In genomic region chr17:13016881-13017622, GRCh38 we compare ENCODE assay signal across 8 cellular contexts. TPM values are rescaled to one million over a fixed set of nuclear protein-coding genes. Genes with fewer than 3 reads are reported as not detected.
DNase-seq lines count a peak whose midpoint lies in the region.

No MANE protein-coding gene starts in this region.

- peak overlapping the region; percentile 71 to 92 for H3K9ac ChIP-seq in duodenal mucosa (ENCODE audit: low read depth in 1 of 2, low read length in 2 of 2)
- peak overlapping the region; percentile 69 for H3K9ac ChIP-seq in mucosa of stomach (ENCODE audit: low read length)

- in situ Hi-C loops in HAP-1 (cut with MboI; ENCODE audit: low sequenced_read_pairs), result loop anchor here (25.0 kb wide), 2 partner anchors 1005 to 1045 kb away; partner anchors contain the start of genes COX10 and MAP2K4

- H3K4me1 ChIP-seq in HAP-1 (peaks cover 5% of the 10 kb centered on the region), duodenal mucosa (ENCODE audit: control insufficient read depth in 1 of 2, insufficient read depth in 2 of 2, low read length in 2 of 2) (peaks cover 9 to 13% of the 10 kb centered on the region in 2 donors), mucosa of stomach (ENCODE audit: control insufficient read depth, insufficient read depth, low read length) (peaks cover 11% of the 10 kb centered on the region)

- peaks cover 41% of the 10 kb centered on the region for H3K36me3 ChIP-seq in HAP-1 (replicated peaks)
- H3K36me3 ChIP-seq in duodenal mucosa (ENCODE audit: control insufficient read depth in 1 of 2, insufficient read depth in 2 of 2, low read length in 2 of 2), result peaks cover 15 to 42% of the 10 kb centered on the region in 2 donors
- H3K36me3 ChIP-seq in mucosa of stomach (ENCODE audit: control insufficient read depth, insufficient read depth, low read length), result peaks cover 9% of the 10 kb centered on the region

- no peak for DNase-seq in HAP-1 (ENCODE audit: low spot score in 2 of 2)
- peak; percentile 39 for DNase-seq in NOMO-1 treated with DMSO at 0.1 percent for 48 hours (lab: John Stamatoyannopoulos, UW; ENCODE audit: unreplicated experiment)
- no peak for DNase-seq in NCI-H748 (lab: John Stamatoyannopoulos, UW; ENCODE audit: unreplicated experiment)
- no peak for DNase-seq in cerebellum (ENCODE audit: low spot score)
- no peak for DNase-seq in hippocampal formation (lab: John Stamatoyannopoulos, UW)

- H3K9me3 ChIP-seq in HAP-1 (no peaks in the 10 kb centered on the region), duodenal mucosa (ENCODE audit: control insufficient read depth in 1 of 2, low read length in 2 of 2) (no peaks in the 10 kb centered on the region), mucosa of stomach (ENCODE audit: control insufficient read depth, low read length) (no peaks in the 10 kb centered on the region)

- H3K4me3 ChIP-seq in GM08714 (ENCODE audit: low read length) (peak overlapping the region; percentile 68), HAP-1 (peak overlapping the region; percentile 69), duodenal mucosa (ENCODE audit: low read depth in 1 of 2, low read length in 2 of 2) (peak overlapping the region; percentile 91 to 95), mucosa of stomach (ENCODE audit: low read length) (peak overlapping the region; percentile 88)

- H3K27me3 ChIP-seq in HAP-1 (ENCODE audit: low read depth) (no peaks in the 10 kb centered on the region), duodenal mucosa (ENCODE audit: control insufficient read depth in 1 of 2, insufficient read depth in 2 of 2, low read length in 2 of 2) (no peaks in the 10 kb centered on the region), mucosa of stomach (ENCODE audit: control insufficient read depth, insufficient read depth, low read length) (no peaks in the 10 kb centered on the region)

- peak overlapping the region; percentile 79 for H3K27ac ChIP-seq in duodenal mucosa (ENCODE audit: low read depth, low read length)

RNA-seq across cellular contexts. Expression of gene ELAC2, which starts 0.8 kb away (rescaled TPM):
- total RNA-seq in cerebellum, result 36.8 TPM
